25 cellular contexts compared by ENCODE assay signal in genomic region chr19:19561946-19562664, GRCh38. TPM values are rescaled to one million over a fixed set of nuclear protein-coding genes. Genes with fewer than 3 reads are reported as not detected.
A peak's percentile ranks its signal among the peaks of the same experiment; 100 is the strongest.
DNase-seq lines count a peak whose midpoint lies in the region; ATAC-seq, FAIRE-seq and TF ChIP-seq lines count a peak whose summit lies in the region.
"Had no signal": no experiment of that assay in that cellular context is flagged by ENCODE, and none has a peak within 500 bp of the region (broad histone marks: within the 10 kb centered on the region; RNA-seq: fewer than 3 reads in every experiment).

No MANE protein-coding gene starts in this region.

- no peaks in the 10 kb centered on the region for H4K20me1 ChIP-seq in HepG2 (ENCODE audit: insufficient read depth, low read length)

- no peaks in the 10 kb centered on the region for H3K27me3 Mint-ChIP-seq in activated CD4-positive, alpha-beta T cell treated with anti-CD3 and anti-CD28 coated beads, Interleukin-2, amount 10 ng/mL, durations not matched to agents 7 days and 5 days
- no peaks in the 10 kb centered on the region for H3K27me3 Mint-ChIP-seq in neural crest cell (ENCODE audit: low read depth)

- ATAC-seq in HepG2 (no peak), right lobe of liver (no peak), psoas muscle (no peak)
- ATAC-seq: PC-3 had no signal

- H3K4me1 Mint-ChIP-seq in activated CD4-positive, alpha-beta T cell treated with anti-CD3 and anti-CD28 coated beads, Interleukin-2, amount 10 ng/mL, durations not matched to agents 7 days and 5 days, result peaks cover 25% of the 10 kb centered on the region
- no peaks in the 10 kb centered on the region for H3K4me1 Mint-ChIP-seq in neural crest cell

- H2AFZ ChIP-seq in HepG2 (ENCODE audit: low read length), result no peak overlapping the region
- H2AFZ ChIP-seq: GM23248 had no signal

- TF ChIP-seq CTCF in HepG2 (CRISPR knock-in tag; IDR thresholded peaks at IDR 0.05) (no peak), right lobe of liver (IDR thresholded peaks at IDR 0.05) (no peak), neural crest cell (conservative IDR thresholded peaks at IDR 0.05) (no peak), psoas muscle (IDR thresholded peaks at IDR 0.05) (no peak)

- peaks cover 24% of the 10 kb centered on the region for H3K4me1 ChIP-seq in HepG2 (ENCODE audit: insufficient read depth, low read length)
- H3K4me1 ChIP-seq in right lobe of liver, result no peaks in the 10 kb centered on the region
- H3K4me1 ChIP-seq in psoas muscle, result no peaks in the 10 kb centered on the region
- H3K4me1 ChIP-seq: BE2C, HAP-1 had no signal

- no TSS peak for BruUV-seq in HepG2 (replicated peaks; lab: Mats Ljungman, UMichigan)

- H3K79me2 ChIP-seq in HepG2 (ENCODE audit: insufficient read depth, low read length), result no peaks in the 10 kb centered on the region

- no peak for TF ChIP-seq RAD21 in HepG2 (CRISPR knock-in tag; IDR thresholded peaks at IDR 0.05)

- H3K27me3 ChIP-seq in HepG2 (ENCODE audit: control insufficient read depth in 1 of 2, insufficient read depth in 2 of 2, low read length in 2 of 2), result peaks cover 4 to 11% of the 10 kb centered on the region in 2 experiments; a peak in 3 of 5 replicates
- H3K27me3 ChIP-seq in right lobe of liver, result no peaks in the 10 kb centered on the region
- no peaks in the 10 kb centered on the region for H3K27me3 ChIP-seq in psoas muscle (ENCODE audit: insufficient read depth in 3 of 3, low read length in 2 of 3)
- H3K27me3 ChIP-seq: BE2C, MG63 had no signal

- H3K9me3 ChIP-seq in HepG2 (ENCODE audit: low read length), result no peaks in the 10 kb centered on the region
- H3K9me3 ChIP-seq in right lobe of liver, result no peaks in the 10 kb centered on the region
- no peaks in the 10 kb centered on the region for H3K9me3 ChIP-seq in psoas muscle
- H3K9me3 ChIP-seq: BE2C, Caco-2, HAP-1, MG63 had no signal

- H3K4me3 ChIP-seq in HepG2 (replicated peaks in 1 of 3; ENCODE audit: insufficient read depth in 1 of 3, low read depth in 2 of 3, low read length in 3 of 3) (no peak overlapping the region; a peak in 1 of 6 replicates), right lobe of liver (no peak overlapping the region), psoas muscle (no peak overlapping the region)
- H3K4me3 ChIP-seq: GM23248, HAP-1, MG63 had no signal

- H3K4me3 Mint-ChIP-seq in activated CD4-positive, alpha-beta T cell treated with anti-CD3 and anti-CD28 coated beads, Interleukin-2, amount 10 ng/mL, durations not matched to agents 7 days and 5 days, result no peak overlapping the region
- H3K4me3 Mint-ChIP-seq in neural crest cell, result no peak overlapping the region

- H3K27ac ChIP-seq in HepG2 (ENCODE audit: extremely low read length, insufficient read depth, low read length) (no peak overlapping the region), right lobe of liver (no peak overlapping the region), psoas muscle (no peak overlapping the region)
- H3K27ac ChIP-seq: GM23248, HL-60 had no signal

- TF ChIP-seq EP300 in HepG2 (IDR thresholded peaks at IDR 0.05; ENCODE audit: low read depth in 2 of 2, low read length in 2 of 2) (no peak), HepG2 (CRISPR knock-in tag; IDR thresholded peaks at IDR 0.05; ENCODE audit: borderline replicate concordance) (no peak)

- intact Hi-C loops in HepG2 (cut with micrococcal nuclease; ENCODE audit: unreplicated experiment), result no loop called here
- intact Hi-C loops in right lobe of liver (cut with DNase I), result no loop called here
- intact Hi-C loops in psoas muscle (cut with DNase I), result no loop called here

- 76% methylated on average over 19 of the region's 26 CpGs for WGBS in HepG2 (ENCODE audit: low lambda C conversion rate)
- WGBS in right lobe of liver (ENCODE audit: insufficient coverage, low coverage, low lambda C conversion rate, missing lambda C conversion rate), result 58% methylated on average over 5 of the region's 26 CpGs
- 75 to 79% (median 78%) methylated on average over 26 of the region's 26 CpGs for WGBS in psoas muscle, 3 donors

- H3K36me3 Mint-ChIP-seq in activated CD4-positive, alpha-beta T cell treated with anti-CD3 and anti-CD28 coated beads, Interleukin-2, amount 10 ng/mL, durations not matched to agents 7 days and 5 days (ENCODE audit: low read depth), result peaks cover 58% of the 10 kb centered on the region
- peaks cover 3% of the 10 kb centered on the region for H3K36me3 Mint-ChIP-seq in neural crest cell (ENCODE audit: low read depth)

- H3K36me3 ChIP-seq in HepG2 (replicated peaks in 1 of 2; ENCODE audit: control insufficient read depth in 1 of 2, insufficient read depth in 2 of 2, low read length in 2 of 2), result no peaks in the 10 kb centered on the region
- H3K36me3 ChIP-seq in right lobe of liver, result no peaks in the 10 kb centered on the region
- no peaks in the 10 kb centered on the region for H3K36me3 ChIP-seq in psoas muscle (ENCODE audit: insufficient read depth in 1 of 2, low read depth in 1 of 2)
- H3K36me3 ChIP-seq: BE2C, MG63 had no signal

- POLR2A ChIA-PET in activated CD4-positive, alpha-beta T cell treated with anti-CD3 and anti-CD28 coated beads, Interleukin-2, amount 10 ng/mL, durations not matched to agents 7 days and 5 days (lab: Charles Lee), result no interaction called here
- POLR2A ChIA-PET in HepG2 (lab: Yijun Ruan, JAX), result no interaction called here

- CTCF ChIA-PET in activated CD4-positive, alpha-beta T cell treated with anti-CD3 and anti-CD28 coated beads, Interleukin-2, amount 10 ng/mL, durations not matched to agents 7 days and 5 days (lab: Charles Lee), result interaction anchor here (0.5 to 2.3 kb wide), 5 partner anchors 26 to 130 kb away, joined by 3 to 6 read pairs (median 3); partner anchors contain the start of gene GMIP
- CTCF ChIA-PET in HepG2 (lab: Yijun Ruan, JAX; ENCODE audit: low intra/inter-chr PET ratio, low total read pairs), result interaction anchor here (0.7 kb wide), 1 partner anchor 82 kb away, joined by 3 read pairs; no protein-coding TSS in a partner anchor

- no peak overlapping the region for H3K9ac ChIP-seq in HepG2 (ENCODE audit: insufficient read depth, low read depth, low read length)
- H3K9ac ChIP-seq: GM23248 had no signal

- no peak for DNase-seq in activated CD4-positive, alpha-beta T cell treated with anti-CD3 and anti-CD28 coated beads, Interleukin-2, amount 10 ng/mL, durations not matched to agents 7 days and 5 days
- no peak for DNase-seq in activated CD4-positive, alpha-beta T cell treated with anti-CD3 and anti-CD28 coated beads for 48 hours
- no peak for DNase-seq in HepG2 (ENCODE audit: low spot score)
- no peak for DNase-seq in right lobe of liver
- no peak for DNase-seq in neural crest cell (ENCODE audit: low read depth, low spot score)
- no peak for DNase-seq in DMS53 treated with DMSO at 0.1 percent for 48 hours (lab: John Stamatoyannopoulos, UW; ENCODE audit: unreplicated experiment)
- DNase-seq in psoas muscle, result no peak
- DNase-seq in OCI-M2 (lab: John Stamatoyannopoulos, UW; ENCODE audit: unreplicated experiment), result no peak
- DNase-seq: 8988T, BE2C, Caco-2, GDM1, GM23248, Kasumi-1, MG63, NCI-H1048, NCI-H1436, NCI-H1930, NCI-H345, NCI-H524 treated with DMSO at 0.1 percent for 48 hours, PC-3 had no signal

- no peak for FAIRE-seq in HepG2 (lab: Jason Lieb, UNC)

- TF ChIP-seq POLR2A in HepG2 (IDR thresholded peaks at IDR 0.05; ENCODE audit: insufficient read depth in 1 of 2, low read depth in 2 of 2, low read length in 2 of 2) (no peak), right lobe of liver (IDR thresholded peaks at IDR 0.05) (no peak)

- peak overlapping the region; percentile 68 for H3K27ac Mint-ChIP-seq in activated CD4-positive, alpha-beta T cell treated with anti-CD3 and anti-CD28 coated beads, Interleukin-2, amount 10 ng/mL, durations not matched to agents 7 days and 5 days
- peak overlapping the region; percentile 43 for H3K27ac Mint-ChIP-seq in neural crest cell (ENCODE audit: unreplicated experiment)

- H3K9me3 Mint-ChIP-seq in activated CD4-positive, alpha-beta T cell treated with anti-CD3 and anti-CD28 coated beads, Interleukin-2, amount 10 ng/mL, durations not matched to agents 7 days and 5 days, result peaks cover 5% of the 10 kb centered on the region
- H3K9me3 Mint-ChIP-seq in neural crest cell, result no peaks in the 10 kb centered on the region
- H3K9me3 Mint-ChIP-seq: CD4-positive, CD25-positive, alpha-beta regulatory T cell had no signal

- peak overlapping the region; percentile 55; the same call in 1 of the 2 replicates for H3K4me2 ChIP-seq in HepG2 (ENCODE audit: low read depth, low read length)

- in situ Hi-C loops in HepG2 (cut with HindIII; ENCODE audit: extremely low pct_ligation_motif_present, low pct_unique_long_range_greater_than_20kb), result loop anchor here (25.0 kb wide), 1 partner anchor 1000 kb away; the partner anchor contains the start of gene ZNF737

RNA-seq across cellular contexts. Expression of gene CILP2, which starts 24.0 kb away (rescaled TPM):
- under 1 TPM in 1 of 2 experiments, not detected in 1; 0.25 TPM for total RNA-seq in activated CD4-positive, alpha-beta T cell treated with anti-CD3 and anti-CD28 coated beads, Interleukin-2, amount 10 ng/mL, durations not matched to agents 7 days and 5 days
- total RNA-seq in HepG2 (2016; rRNA removed; fragmentation: Illumina TruSeq; extraction: Trizol) (0.09 TPM in 1 of 2 replicates, not detected in the other), right lobe of liver (under 1 TPM in 4 of 6 experiments, not detected in 2; 0.05 to 0.33 (median 0.19) TPM), neural crest cell (2.7 and 2.9 TPM in 2 replicates), psoas muscle (not detected)
- not detected in 2 replicates for total RNA-seq in HepG2 (2016; cell fraction: cytosol; rRNA removed; fragmentation: Illumina TruSeq; extraction: Trizol; ENCODE audit: low read depth)
- total RNA-seq in HepG2 (2016; cell fraction: insoluble cytoplasmic fraction; rRNA removed; fragmentation: Illumina TruSeq; extraction: Trizol), result 0.15 TPM in 1 of 2 replicates, not detected in the other
- not detected in 2 replicates for total RNA-seq in HepG2 (2016; cell fraction: membrane; rRNA removed; fragmentation: Illumina TruSeq; extraction: Trizol)
- total RNA-seq in HepG2 (2016; cell fraction: nucleus; rRNA removed; fragmentation: Illumina TruSeq; extraction: Trizol), result 0.16 and 0.19 TPM in 2 replicates
- polyA plus RNA-seq in HepG2 (2011; rRNA removed) (0.18 and 0.37 TPM in 2 replicates), psoas muscle (under 1 TPM in 1 of 3 donors, not detected in 2; 0.03 TPM)
- 0.16 and 0.19 TPM in 2 replicates for polyA plus RNA-seq in HepG2 (2011; cell fraction: cytosol; rRNA removed)
- polyA plus RNA-seq in HepG2 (2011; cell fraction: nucleus; rRNA removed), result 0.66 and 0.74 TPM in 2 replicates
- polyA plus RNA-seq in HepG2 (2012), result 0.31 and 0.51 TPM in 2 replicates
- not detected in 2 replicates for polyA plus RNA-seq in HepG2 (2016; cell fraction: cytosol; fragmentation: Illumina TruSeq; extraction: Trizol; ENCODE audit: low read depth)
- polyA plus RNA-seq in HepG2 (2016; cell fraction: insoluble cytoplasmic fraction; fragmentation: Illumina TruSeq; extraction: Trizol; ENCODE audit: low read depth), result 0.05 and 0.12 TPM in 2 replicates
- polyA plus RNA-seq in HepG2 (2016; cell fraction: membrane; fragmentation: Illumina TruSeq; extraction: Trizol; ENCODE audit: low read depth), result not detected in 2 replicates
- 0.35 and 0.44 TPM in 2 replicates for polyA plus RNA-seq in HepG2 (2016; cell fraction: nucleus; fragmentation: Illumina TruSeq; extraction: Trizol; ENCODE audit: insufficient read depth, low read depth)
- 0.20 and 0.30 TPM in 2 replicates for polyA minus RNA-seq in HepG2 (2011; rRNA and poly(A)+ RNA removed; ENCODE audit: low replicate concordance)
- 0.26 and 0.30 TPM in 2 replicates for polyA minus RNA-seq in HepG2 (2011; cell fraction: cytosol; rRNA and poly(A)+ RNA removed)
- polyA minus RNA-seq in HepG2 (2011; cell fraction: nucleus; rRNA and poly(A)+ RNA removed), result 0.26 and 0.37 TPM in 2 replicates
- total RNA-seq: HT1080 had no signal

RNA-seq across cellular contexts. Expression of gene YJEFN3, which starts 33.4 kb away (rescaled TPM):
- total RNA-seq in activated CD4-positive, alpha-beta T cell treated with anti-CD3 and anti-CD28 coated beads, Interleukin-2, amount 10 ng/mL, durations not matched to agents 7 days and 5 days, result 10 to 100 TPM; 12.8 to 13.2 TPM
- total RNA-seq in HepG2 (2016; rRNA removed; fragmentation: Illumina TruSeq; extraction: Trizol) (0.32 and 0.89 TPM in 2 replicates), right lobe of liver (1 to 10 TPM in 4 of 6 experiments, under 1 TPM in 2; 0.31 to 4.2 (median 1.8) TPM), neural crest cell (15.0 and 18.1 TPM in 2 replicates), psoas muscle (1 to 10 TPM; 1.1 to 2.4 (median 1.3) TPM)
- total RNA-seq in HepG2 (2016; cell fraction: cytosol; rRNA removed; fragmentation: Illumina TruSeq; extraction: Trizol; ENCODE audit: low read depth), result 0.30 and 0.44 TPM in 2 replicates
- 0.19 and 0.69 TPM in 2 replicates for total RNA-seq in HepG2 (2016; cell fraction: insoluble cytoplasmic fraction; rRNA removed; fragmentation: Illumina TruSeq; extraction: Trizol)
- total RNA-seq in HepG2 (2016; cell fraction: membrane; rRNA removed; fragmentation: Illumina TruSeq; extraction: Trizol), result 0.28 and 0.41 TPM in 2 replicates
- 1.1 and 1.4 TPM in 2 replicates for total RNA-seq in HepG2 (2016; cell fraction: nucleus; rRNA removed; fragmentation: Illumina TruSeq; extraction: Trizol)
- polyA plus RNA-seq in HepG2 (2011; rRNA removed) (4.0 TPM in 2 replicates), psoas muscle (1 to 10 TPM in 2 of 3 donors, under 1 TPM in 1; 1.00 to 2.9 (median 1.4) TPM)
- 0.47 and 1.4 TPM in 2 replicates for polyA plus RNA-seq in HepG2 (2011; cell fraction: cytosol; rRNA removed)
- polyA plus RNA-seq in HepG2 (2011; cell fraction: nucleus; rRNA removed), result 61.3 and 67.2 TPM in 2 replicates
- polyA plus RNA-seq in HepG2 (2012), result 5.6 and 8.4 TPM in 2 replicates
- 0.37 TPM in 1 of 2 replicates, not detected in the other for polyA plus RNA-seq in HepG2 (2016; cell fraction: cytosol; fragmentation: Illumina TruSeq; extraction: Trizol; ENCODE audit: low read depth)
- 0.09 TPM in 1 of 2 replicates, not detected in the other for polyA plus RNA-seq in HepG2 (2016; cell fraction: insoluble cytoplasmic fraction; fragmentation: Illumina TruSeq; extraction: Trizol; ENCODE audit: low read depth)
- polyA plus RNA-seq in HepG2 (2016; cell fraction: membrane; fragmentation: Illumina TruSeq; extraction: Trizol; ENCODE audit: low read depth), result not detected in 2 replicates
- polyA plus RNA-seq in HepG2 (2016; cell fraction: nucleus; fragmentation: Illumina TruSeq; extraction: Trizol; ENCODE audit: insufficient read depth, low read depth), result 9.8 and 10.6 TPM in 2 replicates
- polyA minus RNA-seq in HepG2 (2011; rRNA and poly(A)+ RNA removed; ENCODE audit: low replicate concordance), result 0.86 and 2.2 TPM in 2 replicates
- 0.49 TPM in 1 of 2 replicates, not detected in the other for polyA minus RNA-seq in HepG2 (2011; cell fraction: cytosol; rRNA and poly(A)+ RNA removed)
- 5.0 and 5.3 TPM in 2 replicates for polyA minus RNA-seq in HepG2 (2011; cell fraction: nucleus; rRNA and poly(A)+ RNA removed)
- total RNA-seq: GM23248 had no signal
- polyA plus RNA-seq: CD4-positive, CD25-positive, alpha-beta regulatory T cell had no signal

RNA-seq across cellular contexts. Expression of gene NDUFA13, which starts 46.1 kb away (rescaled TPM):
- 100 to 1,000 TPM; 314 to 363 TPM for total RNA-seq in activated CD4-positive, alpha-beta T cell treated with anti-CD3 and anti-CD28 coated beads, Interleukin-2, amount 10 ng/mL, durations not matched to agents 7 days and 5 days
- total RNA-seq in HepG2 (2016; rRNA removed; fragmentation: Illumina TruSeq; extraction: Trizol) (278 and 337 TPM in 2 replicates), right lobe of liver (100 to 1,000 TPM in 4 of 6 experiments, 10 to 100 TPM in 2; 20.8 to 202 (median 154) TPM), neural crest cell (371 and 389 TPM in 2 replicates), psoas muscle (100 to 1,000 TPM; 438 to 648 (median 574) TPM)
- 98.4 and 99.8 TPM in 2 replicates for total RNA-seq in HepG2 (2016; cell fraction: cytosol; rRNA removed; fragmentation: Illumina TruSeq; extraction: Trizol; ENCODE audit: low read depth)
- total RNA-seq in HepG2 (2016; cell fraction: insoluble cytoplasmic fraction; rRNA removed; fragmentation: Illumina TruSeq; extraction: Trizol), result 323 and 362 TPM in 2 replicates
- 84.6 and 89.0 TPM in 2 replicates for total RNA-seq in HepG2 (2016; cell fraction: membrane; rRNA removed; fragmentation: Illumina TruSeq; extraction: Trizol)
- 193 and 208 TPM in 2 replicates for total RNA-seq in HepG2 (2016; cell fraction: nucleus; rRNA removed; fragmentation: Illumina TruSeq; extraction: Trizol)
- polyA plus RNA-seq in HepG2 (2011; rRNA removed) (366 and 368 TPM in 2 replicates), psoas muscle (100 to 1,000 TPM; 274 to 597 (median 487) TPM)
- polyA plus RNA-seq in HepG2 (2011; cell fraction: cytosol; rRNA removed), result 715 and 846 TPM in 2 replicates
- 199 and 226 TPM in 2 replicates for polyA plus RNA-seq in HepG2 (2011; cell fraction: nucleus; rRNA removed)
- 207 and 262 TPM in 2 replicates for polyA plus RNA-seq in HepG2 (2012)
- 72.4 and 85.3 TPM in 2 replicates for polyA plus RNA-seq in HepG2 (2016; cell fraction: cytosol; fragmentation: Illumina TruSeq; extraction: Trizol; ENCODE audit: low read depth)
- polyA plus RNA-seq in HepG2 (2016; cell fraction: insoluble cytoplasmic fraction; fragmentation: Illumina TruSeq; extraction: Trizol; ENCODE audit: low read depth), result 186 TPM in 2 replicates
- 52.4 and 56.3 TPM in 2 replicates for polyA plus RNA-seq in HepG2 (2016; cell fraction: membrane; fragmentation: Illumina TruSeq; extraction: Trizol; ENCODE audit: low read depth)
- polyA plus RNA-seq in HepG2 (2016; cell fraction: nucleus; fragmentation: Illumina TruSeq; extraction: Trizol; ENCODE audit: insufficient read depth, low read depth), result 235 and 237 TPM in 2 replicates
- 73.2 and 83.5 TPM in 2 replicates for polyA minus RNA-seq in HepG2 (2011; rRNA and poly(A)+ RNA removed; ENCODE audit: low replicate concordance)
- 58.6 and 70.0 TPM in 2 replicates for polyA minus RNA-seq in HepG2 (2011; cell fraction: cytosol; rRNA and poly(A)+ RNA removed)
- 42.1 and 44.4 TPM in 2 replicates for polyA minus RNA-seq in HepG2 (2011; cell fraction: nucleus; rRNA and poly(A)+ RNA removed)

RNA-seq across cellular contexts. Expression of gene TSSK6, which starts 46.8 kb away (rescaled TPM):
- 1 to 10 TPM; 3.7 to 4.4 TPM for total RNA-seq in activated CD4-positive, alpha-beta T cell treated with anti-CD3 and anti-CD28 coated beads, Interleukin-2, amount 10 ng/mL, durations not matched to agents 7 days and 5 days
- total RNA-seq in HepG2 (2016; rRNA removed; fragmentation: Illumina TruSeq; extraction: Trizol) (0.71 and 0.86 TPM in 2 replicates), right lobe of liver (1 to 10 TPM in 4 of 6 experiments, under 1 TPM in 2; 0.53 to 2.9 (median 1.1) TPM), neural crest cell (2.7 and 2.9 TPM in 2 replicates), psoas muscle (1 to 10 TPM in 1 of 4 donors, under 1 TPM in 2, not detected in 1; 0.50 to 1.9 (median 0.62) TPM)
- total RNA-seq in HepG2 (2016; cell fraction: cytosol; rRNA removed; fragmentation: Illumina TruSeq; extraction: Trizol; ENCODE audit: low read depth), result 0.35 and 0.40 TPM in 2 replicates
- 0.65 and 0.85 TPM in 2 replicates for total RNA-seq in HepG2 (2016; cell fraction: insoluble cytoplasmic fraction; rRNA removed; fragmentation: Illumina TruSeq; extraction: Trizol)
- total RNA-seq in HepG2 (2016; cell fraction: membrane; rRNA removed; fragmentation: Illumina TruSeq; extraction: Trizol), result 0.83 and 1.3 TPM in 2 replicates
- 0.50 and 1.3 TPM in 2 replicates for total RNA-seq in HepG2 (2016; cell fraction: nucleus; rRNA removed; fragmentation: Illumina TruSeq; extraction: Trizol)
- polyA plus RNA-seq in HepG2 (2011; rRNA removed) (1.2 and 2.0 TPM in 2 replicates), psoas muscle (1 to 10 TPM in 2 of 3 donors, under 1 TPM in 1; 0.37 to 3.2 (median 1.4) TPM)
- 1.4 and 2.8 TPM in 2 replicates for polyA plus RNA-seq in HepG2 (2011; cell fraction: cytosol; rRNA removed)
- polyA plus RNA-seq in HepG2 (2011; cell fraction: nucleus; rRNA removed), result 6.3 and 8.3 TPM in 2 replicates
- 0.81 and 1.2 TPM in 2 replicates for polyA plus RNA-seq in HepG2 (2012)
- polyA plus RNA-seq in HepG2 (2016; cell fraction: cytosol; fragmentation: Illumina TruSeq; extraction: Trizol; ENCODE audit: low read depth), result 0.16 and 0.19 TPM in 2 replicates
- polyA plus RNA-seq in HepG2 (2016; cell fraction: insoluble cytoplasmic fraction; fragmentation: Illumina TruSeq; extraction: Trizol; ENCODE audit: low read depth), result 1.1 and 1.7 TPM in 2 replicates
- 0.68 and 0.82 TPM in 2 replicates for polyA plus RNA-seq in HepG2 (2016; cell fraction: membrane; fragmentation: Illumina TruSeq; extraction: Trizol; ENCODE audit: low read depth)
- 1.3 and 2.4 TPM in 2 replicates for polyA plus RNA-seq in HepG2 (2016; cell fraction: nucleus; fragmentation: Illumina TruSeq; extraction: Trizol; ENCODE audit: insufficient read depth, low read depth)
- polyA minus RNA-seq in HepG2 (2011; rRNA and poly(A)+ RNA removed; ENCODE audit: low replicate concordance), result 2.0 and 5.3 TPM in 2 replicates
- polyA minus RNA-seq in HepG2 (2011; cell fraction: cytosol; rRNA and poly(A)+ RNA removed), result 1.3 and 1.5 TPM in 2 replicates
- 1.9 and 3.7 TPM in 2 replicates for polyA minus RNA-seq in HepG2 (2011; cell fraction: nucleus; rRNA and poly(A)+ RNA removed)

RNA-seq across cellular contexts. Expression of gene PBX4, which starts 56.4 kb away (rescaled TPM):
- 10 to 100 TPM; 34.4 to 38.4 TPM for total RNA-seq in activated CD4-positive, alpha-beta T cell treated with anti-CD3 and anti-CD28 coated beads, Interleukin-2, amount 10 ng/mL, durations not matched to agents 7 days and 5 days
- total RNA-seq in HepG2 (2016; rRNA removed; fragmentation: Illumina TruSeq; extraction: Trizol) (not detected in 2 replicates), right lobe of liver (under 1 TPM in 1 of 6 experiments, not detected in 5; 0.87 TPM), neural crest cell (7.5 and 7.7 TPM in 2 replicates), psoas muscle (under 1 TPM in 1 of 4 donors, not detected in 3; 0.17 TPM)
- total RNA-seq in HepG2 (2016; cell fraction: cytosol; rRNA removed; fragmentation: Illumina TruSeq; extraction: Trizol; ENCODE audit: low read depth), result not detected in 2 replicates
- not detected in 2 replicates for total RNA-seq in HepG2 (2016; cell fraction: insoluble cytoplasmic fraction; rRNA removed; fragmentation: Illumina TruSeq; extraction: Trizol)
- total RNA-seq in HepG2 (2016; cell fraction: membrane; rRNA removed; fragmentation: Illumina TruSeq; extraction: Trizol), result not detected in 2 replicates
- not detected in 2 replicates for total RNA-seq in HepG2 (2016; cell fraction: nucleus; rRNA removed; fragmentation: Illumina TruSeq; extraction: Trizol)
- polyA plus RNA-seq in HepG2 (2011; rRNA removed) (not detected in 2 replicates), psoas muscle (under 1 TPM in 2 of 3 donors, not detected in 1; 0.06 to 0.08 TPM)
- not detected in 2 replicates for polyA plus RNA-seq in HepG2 (2011; cell fraction: cytosol; rRNA removed)
- polyA plus RNA-seq in HepG2 (2011; cell fraction: nucleus; rRNA removed), result not detected in 2 replicates
- not detected in 2 replicates for polyA plus RNA-seq in HepG2 (2012)
- not detected in 2 replicates for polyA plus RNA-seq in HepG2 (2016; cell fraction: cytosol; fragmentation: Illumina TruSeq; extraction: Trizol; ENCODE audit: low read depth)
- not detected in 2 replicates for polyA plus RNA-seq in HepG2 (2016; cell fraction: insoluble cytoplasmic fraction; fragmentation: Illumina TruSeq; extraction: Trizol; ENCODE audit: low read depth)
- polyA plus RNA-seq in HepG2 (2016; cell fraction: membrane; fragmentation: Illumina TruSeq; extraction: Trizol; ENCODE audit: low read depth), result not detected in 2 replicates
- not detected in 2 replicates for polyA plus RNA-seq in HepG2 (2016; cell fraction: nucleus; fragmentation: Illumina TruSeq; extraction: Trizol; ENCODE audit: insufficient read depth, low read depth)
- 2.6 TPM in 1 of 2 replicates, not detected in the other for polyA minus RNA-seq in HepG2 (2011; rRNA and poly(A)+ RNA removed; ENCODE audit: low replicate concordance)
- not detected in 2 replicates for polyA minus RNA-seq in HepG2 (2011; cell fraction: cytosol; rRNA and poly(A)+ RNA removed)
- not detected in 2 replicates for polyA minus RNA-seq in HepG2 (2011; cell fraction: nucleus; rRNA and poly(A)+ RNA removed)
- total RNA-seq: HT1080 had no signal
